Comparison of ENCODE assay signal across 8 cellular contexts in genomic region chr19:30227661-30228112, GRCh38.
A peak's percentile ranks its signal among the peaks of the same experiment; 100 is the strongest.
DNase-seq lines count a peak whose midpoint lies in the region; ATAC-seq and TF ChIP-seq lines count a peak whose summit lies in the region.

No MANE protein-coding gene starts in this region.

- peaks cover 15% of the 10 kb centered on the region for H3K4me1 ChIP-seq in mesodermal cell (ENCODE audit: control insufficient read depth, insufficient read depth, low read length, poor library complexity, severe bottlenecking)
- H3K4me1 ChIP-seq in stomach, result peaks cover 28 to 51% (median 38%) of the 10 kb centered on the region in 4 donors

- in situ Hi-C loops in Caki2 (cut with HindIII; ENCODE audit: low pct_unique_long_range_greater_than_20kb, low sequenced_read_pairs), result no loop called here

- no peaks in the 10 kb centered on the region for H3K9me3 ChIP-seq in mesodermal cell (ENCODE audit: control insufficient read depth, low read length)
- no peaks in the 10 kb centered on the region for H3K9me3 ChIP-seq in stomach

- H3K4me3 ChIP-seq in Jurkat, Clone E6-1 (ENCODE audit: low read length), result peak overlapping the region; percentile 30
- H3K4me3 ChIP-seq in mesodermal cell (ENCODE audit: extremely low read depth, insufficient read depth, low read length, poor library complexity, severe bottlenecking), result peak overlapping the region; percentile 42
- peak overlapping the region; percentile 51 to 75 (median 62) for H3K4me3 ChIP-seq in stomach

- TF ChIP-seq EP300 in stomach (IDR thresholded peaks at IDR 0.05), result no peak

- no peak overlapping the region for H3K27ac ChIP-seq in mesodermal cell (ENCODE audit: low read depth, low read length, severe bottlenecking)
- H3K27ac ChIP-seq in stomach, result peak overlapping the region; percentile 33 to 73 (median 61)

- TF ChIP-seq CTCF in WTC11 (IDR thresholded peaks at IDR 0.05), result peak; percentile 50; the same call in 1 of the 2 replicates
- peak; percentile 69 for TF ChIP-seq CTCF in endothelial cell (IDR thresholded peaks at IDR 0.05; ENCODE audit: unreplicated experiment)
- TF ChIP-seq CTCF in stomach (IDR thresholded peaks at IDR 0.05), result peak in 3 of 7 experiments; percentile 44 to 56 (median 56)

- H3K9me3 Mint-ChIP-seq in WTC11 (no peaks in the 10 kb centered on the region), endothelial cell (ENCODE audit: unreplicated experiment) (no peaks in the 10 kb centered on the region)

- H3K27me3 Mint-ChIP-seq in WTC11 (ENCODE audit: low read depth) (peaks cover 85% of the 10 kb centered on the region), endothelial cell (ENCODE audit: unreplicated experiment) (peaks cover 26% of the 10 kb centered on the region)

- 0 to 1% methylated on average over 32 to 35 of the region's 57 CpGs for WGBS in mesodermal cell (ENCODE audit: insufficient coverage in 2 of 2), 2 experiments
- WGBS in stomach, 5 donors, result 0 to 2% (median 1%) methylated on average over 16 to 57 of the region's 57 CpGs

- ATAC-seq in GM19452 (IDR thresholded peaks at IDR 0.05; ENCODE audit: unreplicated experiment) (peak; percentile 80), WTC11 (peak; percentile 61), GM21528 (IDR thresholded peaks at IDR 0.05; ENCODE audit: low FRiP score, unreplicated experiment) (no peak)

- TF ChIP-seq POLR2A in stomach (IDR thresholded peaks at IDR 0.05), result no peak

- H3K27me3 ChIP-seq in stomach, result peaks cover 9 to 99% (median 82%) of the 10 kb centered on the region in 3 donors

- POLR2A ChIA-PET in WTC11 (lab: Charles Lee), result no interaction called here

- H3K4me3 Mint-ChIP-seq in WTC11, result peak overlapping the region; percentile 83
- peak overlapping the region; percentile 87 for H3K4me3 Mint-ChIP-seq in endothelial cell (ENCODE audit: unreplicated experiment)

- no peaks in the 10 kb centered on the region for H3K36me3 ChIP-seq in mesodermal cell (ENCODE audit: control insufficient read depth, insufficient read depth, low read length)
- no peaks in the 10 kb centered on the region for H3K36me3 ChIP-seq in stomach

- DNase-seq in Caki2 (ENCODE audit: low read depth), result peak; percentile 68
- DNase-seq in Jurkat, Clone E6-1 (ENCODE audit: low read depth, low spot score), result no peak
- peak; percentile 85 for DNase-seq in WTC11 (ENCODE audit: low spot score)
- DNase-seq in endothelial cell (ENCODE audit: low spot score), result peak; percentile 89
- DNase-seq in stomach, result peak; percentile 33

- no peak overlapping the region for H3K27ac Mint-ChIP-seq in WTC11
- H3K27ac Mint-ChIP-seq in endothelial cell (ENCODE audit: unreplicated experiment), result no peak overlapping the region

- H3K4me1 Mint-ChIP-seq in WTC11 (peaks cover 42% of the 10 kb centered on the region), endothelial cell (ENCODE audit: unreplicated experiment) (peaks cover 28% of the 10 kb centered on the region)

- no peaks in the 10 kb centered on the region for H3K36me3 Mint-ChIP-seq in WTC11
- peaks cover 5% of the 10 kb centered on the region for H3K36me3 Mint-ChIP-seq in endothelial cell (ENCODE audit: low read depth, unreplicated experiment)

- intact Hi-C loops in stomach (cut with DNase I; ENCODE audit: low total_unique reads), result no loop called here

- CTCF ChIA-PET in WTC11 (lab: Charles Lee), result no interaction called here

TF ChIP-seq in WTC11, 78 proteins besides CTCF, POLR2A, EP300 and RAD21:
- TF ChIP-seq ZNF532 (CRISPR knock-in tag; IDR thresholded peaks at IDR 0.05; ENCODE audit: borderline replicate concordance), result no peak
- TF ChIP-seq FOXP4 (CRISPR knock-in tag; IDR thresholded peaks at IDR 0.05), result 0 out of 2 replicates have a peak, but pooled peaks have one; percentile 25
- 0 out of 2 replicates have a peak, but pooled peaks have one; percentile 65 for TF ChIP-seq ZBTB43 (CRISPR knock-in tag; IDR thresholded peaks at IDR 0.05)
- 0 out of 2 replicates have a peak, but pooled peaks have one; percentile 24 for TF ChIP-seq TP53 (CRISPR knock-in tag; IDR thresholded peaks at IDR 0.05)
- TF ChIP-seq ZNF425 (CRISPR knock-in tag; conservative IDR thresholded peaks at IDR 0.05), result no peak
- TF ChIP-seq HMGXB4 (CRISPR knock-in tag; IDR thresholded peaks at IDR 0.05), result 0 out of 2 replicates have a peak, but pooled peaks have one; percentile 54
